8 cellular contexts compared by ENCODE assay signal in the genomic region with DNA sequence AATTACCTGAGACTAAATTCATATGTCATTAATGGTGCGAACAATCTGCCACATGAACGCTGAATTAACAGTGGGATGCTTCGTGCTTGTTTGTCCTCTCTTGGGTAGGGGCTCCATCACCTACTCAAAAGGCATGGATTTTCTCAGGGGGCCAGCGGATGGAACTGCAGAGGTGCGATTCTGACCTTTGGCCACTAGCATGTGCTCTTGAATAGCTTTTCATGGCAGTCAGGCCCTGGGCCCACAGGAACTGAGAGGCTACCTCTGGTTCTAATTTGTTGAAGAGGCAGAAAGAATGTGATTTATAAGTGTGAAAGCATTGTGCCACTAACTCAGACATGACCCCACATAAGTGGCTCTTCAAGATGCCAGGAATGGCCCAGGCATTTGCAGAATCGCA.
A peak's percentile ranks its signal among the peaks of the same experiment; 100 is the strongest.
DNase-seq lines count a peak whose midpoint lies in the region; ATAC-seq and TF ChIP-seq lines count a peak whose summit lies in the region.

No MANE protein-coding gene starts in this region.

- WGBS in GM23248 (ENCODE audit: low coverage in 1 of 2, low lambda C conversion rate in 2 of 2, missing lambda C conversion rate in 2 of 2), 2 experiments = 21 to 22% methylated on average over 6 of the region's 6 CpGs
- WGBS in esophagus muscularis mucosa = 20% methylated on average over 5 of the region's 6 CpGs

- H2AFZ ChIP-seq in GM23248 = no peak overlapping the region

- intact Hi-C loops in upper lobe of right lung (cut with DNase I) (no loop called here), esophagus muscularis mucosa (cut with DNase I) (no loop called here)

- no peak overlapping the region for H3K4me2 ChIP-seq in GM23248 (ENCODE audit: unreplicated experiment)

- in situ Hi-C loops in GM23248 (cut with MboI) = loop anchor here (5.0 to 10.0 kb wide), 2 partner anchors 157 to 491 kb away; no protein-coding TSS in a partner anchor

- peak; percentile 46 for TF ChIP-seq CTCF in upper lobe of right lung (IDR thresholded peaks at IDR 0.05)
- peak in 1 of 3 experiments; percentile 16 for TF ChIP-seq CTCF in esophagus muscularis mucosa (IDR thresholded peaks at IDR 0.05)

- TF ChIP-seq EP300 in esophagus muscularis mucosa (IDR thresholded peaks at IDR 0.05) = no peak

- H3K27me3 ChIP-seq in GM23248 (replicated peaks; ENCODE audit: insufficient read depth) (no peaks in the 10 kb centered on the region), upper lobe of right lung (peaks cover under 1% of the 10 kb centered on the region), esophagus muscularis mucosa (peaks cover 0 to 11% (median 2%) of the 10 kb centered on the region in 4 donors)

- no peak overlapping the region for H3K9ac ChIP-seq in GM23248

- no peaks in the 10 kb centered on the region for H3K9me2 ChIP-seq in GM23248 (ENCODE audit: insufficient read depth)

- H3F3A ChIP-seq in GM23248 (ENCODE audit: insufficient read depth) = no peaks in the 10 kb centered on the region

- H3K9me3 ChIP-seq in GM23248 (ENCODE audit: low read depth) = no peaks in the 10 kb centered on the region
- no peaks in the 10 kb centered on the region for H3K9me3 ChIP-seq in upper lobe of right lung
- no peaks in the 10 kb centered on the region for H3K9me3 ChIP-seq in esophagus muscularis mucosa

- ATAC-seq in upper lobe of right lung (peak; percentile 81), GM19463 (IDR thresholded peaks at IDR 0.05; ENCODE audit: unreplicated experiment) (no peak)

- no peaks in the 10 kb centered on the region for H3K79me2 ChIP-seq in GM23248 (ENCODE audit: insufficient read depth)

- no peak overlapping the region for H3K27ac ChIP-seq in GM23248
- no peak overlapping the region for H3K27ac ChIP-seq in upper lobe of right lung
- no peak overlapping the region for H3K27ac ChIP-seq in esophagus muscularis mucosa (replicated peaks in 1 of 4)

- H3K36me3 ChIP-seq in GM23248 (ENCODE audit: low read depth) (no peaks in the 10 kb centered on the region), upper lobe of right lung (no peaks in the 10 kb centered on the region), esophagus muscularis mucosa (no peaks in the 10 kb centered on the region)

- DNase-seq in EL (peak; percentile 24), GM23248 (peak; percentile 82), OCI-M1 (lab: John Stamatoyannopoulos, UW) (peak; percentile 47), globus pallidus (ENCODE audit: low spot score) (peak; percentile 1), upper lobe of right lung (no peak), esophagus muscularis mucosa (ENCODE audit: extremely low spot score) (no peak)
- no peak for DNase-seq in activated naive CD4-positive, alpha-beta T cell treated with anti-CD3 and anti-CD28 coated beads, Interleukin-2, amount 50 U/mL, for 16 hours

- H4K20me1 ChIP-seq in GM23248 (ENCODE audit: insufficient read depth) = no peaks in the 10 kb centered on the region

- H3K4me3 ChIP-seq in GM23248 (no peak overlapping the region), upper lobe of right lung (no peak overlapping the region), esophagus muscularis mucosa (no peak overlapping the region)

- H3K4me1 ChIP-seq in GM23248 (ENCODE audit: insufficient read depth) (peaks cover 12% of the 10 kb centered on the region), upper lobe of right lung (no peaks in the 10 kb centered on the region), esophagus muscularis mucosa (no peaks in the 10 kb centered on the region)

- no peak for TF ChIP-seq POLR2A in esophagus muscularis mucosa (IDR thresholded peaks at IDR 0.05; ENCODE audit: low read depth)

Comparison
In these comparisons a context has a peak if more than half of its experiments do, and no peak if none do; other contexts are left out.
1. DNase-seq: peak in EL (single experiment), GM23248 (single experiment), OCI-M1 (single experiment) and globus pallidus (single experiment); none in upper lobe of right lung (single experiment), esophagus muscularis mucosa (single experiment) and activated naive CD4-positive, alpha-beta T cell treated with anti-CD3 and anti-CD28 coated beads, Interleukin-2, amount 50 U/mL, for 16 hours (single experiment).